In genomic region chr6:113936093-113936934, GRCh38 we compare ENCODE assay signal across 9 cellular contexts.
DNase-seq lines count a peak whose midpoint lies in the region; ATAC-seq lines count a peak whose summit lies in the region.
"Had no signal": no experiment of that assay in that cellular context is flagged by ENCODE, and none has a peak within 500 bp of the region (broad histone marks: within the 10 kb centered on the region; RNA-seq: fewer than 3 reads in every experiment).

No MANE protein-coding gene starts in this region.

- DNase-seq in DMS53 (lab: John Stamatoyannopoulos, UW): peak; percentile 69
- DNase-seq in NCI-H2227 treated with DMSO at 0.1 percent for 48 hours (lab: John Stamatoyannopoulos, UW): peak; percentile 51
- DNase-seq in amniotic epithelial cell (ENCODE audit: low read depth): peak; percentile 62
- peak; percentile 15 for DNase-seq in iPS DF 19.7 (ENCODE audit: low read depth, low spot score)
- peak; percentile 44 for DNase-seq in smooth muscle cell of the brain vasculature (ENCODE audit: low read depth, low spot score)
- no peak for DNase-seq in activated CD4-positive, alpha-beta T cell treated with anti-CD3 and anti-CD28 coated beads for 48 hours
- DNase-seq: activated T-cell treated with anti-CD3 and anti-CD28 coated beads, Interleukin-2, amount 50 U/mL, for 4 hours had no signal

- ATAC-seq in GM19452 (IDR thresholded peaks at IDR 0.05; ENCODE audit: unreplicated experiment): peak; percentile 79
- ATAC-seq in HG03378 (IDR thresholded peaks at IDR 0.05; ENCODE audit: unreplicated experiment): peak; percentile 90
